In the genomic region with DNA sequence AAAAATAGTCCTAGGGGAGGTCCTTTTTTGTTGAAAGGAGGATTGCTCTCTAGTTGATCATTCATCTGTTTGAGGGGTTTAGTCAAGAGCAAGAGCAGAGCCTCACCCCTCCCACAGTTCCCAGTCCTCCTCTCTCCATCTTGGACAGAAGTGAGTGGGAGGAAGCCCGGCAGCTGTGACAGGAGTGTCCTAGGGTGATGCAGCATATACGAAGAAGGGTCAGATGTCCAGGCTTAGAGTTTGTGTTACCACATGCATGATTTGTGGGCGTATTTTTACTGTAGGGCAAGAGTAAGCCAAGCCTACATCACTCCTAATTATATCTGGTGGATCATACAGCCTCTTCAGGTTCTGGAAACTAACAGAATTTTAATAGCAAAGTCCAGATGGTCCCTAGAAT, we compare ENCODE assay signal across 18 cellular contexts. TPM values are rescaled to one million over a fixed set of nuclear protein-coding genes. Genes with fewer than 3 reads are reported as not detected.
DNase-seq lines count a peak whose midpoint lies in the region; TF ChIP-seq lines count a peak whose summit lies in the region.
"Had no signal": no experiment of that assay in that cellular context is flagged by ENCODE, and none has a peak within 500 bp of the region (broad histone marks: within the 10 kb centered on the region; RNA-seq: fewer than 3 reads in every experiment).

No MANE protein-coding gene starts in this region.

- H3K36me3 ChIP-seq in breast epithelium (no peaks in the 10 kb centered on the region), mammary epithelial cell (ENCODE audit: insufficient read depth, low read length) (no peaks in the 10 kb centered on the region), HAP-1 (replicated peaks) (no peaks in the 10 kb centered on the region)
- H3K36me3 ChIP-seq: heart left ventricle, upper lobe of left lung had no signal

- no TSS peak for BruUV-seq in mammary epithelial cell (replicated peaks; lab: Mats Ljungman, UMichigan)

- H2AFZ ChIP-seq in mammary epithelial cell (ENCODE audit: low read depth, low read length) = no peak overlapping the region

- DNase-seq in breast epithelium (ENCODE audit: low spot score in 2 of 2) = no peak
- no peak for DNase-seq in mammary epithelial cell
- DNase-seq in dorsolateral prefrontal cortex = no peak
- no peak for DNase-seq in nephron progenitor cell
- no peak for DNase-seq in stimulated activated CD8-positive, alpha-beta memory T cell treated with anti-CD3 and anti-CD28 coated beads, Interleukin-4, amount 100 ng/mL, for 48 hours
- DNase-seq in activated naive CD4-positive, alpha-beta T cell treated with anti-CD3 and anti-CD28 coated beads for 36 hours = no peak
- DNase-seq in mesothelial cell of epicardium (ENCODE audit: low spot score in 2 of 2, unreplicated experiment in 2 of 2) = no peak
- no peak for DNase-seq in HAP-1 (ENCODE audit: low spot score in 2 of 2)
- DNase-seq: activated effector memory CD4-positive, alpha-beta T cell treated with Interleukin-2 at 50 U/mL for 16 hours; GOT3; heart left ventricle; KG1; midbrain; NCI-H1092; NCI-H748 treated with DMSO at 0.1 percent for 48 hours; nucleus accumbens; upper lobe of left lung had no signal

- H3K27ac ChIP-seq in breast epithelium (peak overlapping the region; percentile 34 to 49), mammary epithelial cell (ENCODE audit: insufficient read depth, low read depth, low read length) (no peak overlapping the region), dorsolateral prefrontal cortex (peak overlapping the region in 34 of 59 donors; percentile 0 to 86 (median 52))

- H3K27ac Mint-ChIP-seq in nephron progenitor cell (peak overlapping the region; percentile 88), mesothelial cell of epicardium (no peak overlapping the region)
- H3K27ac Mint-ChIP-seq in activated naive CD4-positive, alpha-beta T cell treated with anti-CD3 and anti-CD28 coated beads for 36 hours = no peak overlapping the region

- peaks cover 38% of the 10 kb centered on the region for H3K79me2 ChIP-seq in mammary epithelial cell (ENCODE audit: insufficient read depth, low read length)

- no peaks in the 10 kb centered on the region for H3K27me3 Mint-ChIP-seq in nephron progenitor cell (ENCODE audit: low read depth, poor library complexity)
- H3K27me3 Mint-ChIP-seq in activated naive CD4-positive, alpha-beta T cell treated with anti-CD3 and anti-CD28 coated beads for 36 hours (ENCODE audit: low read depth) = no peaks in the 10 kb centered on the region
- H3K27me3 Mint-ChIP-seq in mesothelial cell of epicardium (ENCODE audit: low read depth) = no peaks in the 10 kb centered on the region

- H3K36me3 Mint-ChIP-seq in nephron progenitor cell (ENCODE audit: low read depth) (peaks cover 7% of the 10 kb centered on the region), mesothelial cell of epicardium (no peaks in the 10 kb centered on the region)
- H3K36me3 Mint-ChIP-seq in activated naive CD4-positive, alpha-beta T cell treated with anti-CD3 and anti-CD28 coated beads for 36 hours (ENCODE audit: low read depth) = no peaks in the 10 kb centered on the region

- H3K4me1 ChIP-seq in breast epithelium = peaks cover 0 to 19% of the 10 kb centered on the region in 2 donors
- peaks cover 30% of the 10 kb centered on the region for H3K4me1 ChIP-seq in mammary epithelial cell (ENCODE audit: insufficient read depth, low read length)
- H3K4me1 ChIP-seq in HAP-1 = peaks cover 8% of the 10 kb centered on the region

- H3K4me3 ChIP-seq in breast epithelium = no peak overlapping the region
- no peak overlapping the region for H3K4me3 ChIP-seq in mammary epithelial cell (replicated peaks in 1 of 3; ENCODE audit: insufficient read depth in 1 of 3, low read depth in 2 of 3, low read length in 3 of 3)
- no peak overlapping the region for H3K4me3 ChIP-seq in dorsolateral prefrontal cortex
- no peak overlapping the region for H3K4me3 ChIP-seq in HAP-1
- H3K4me3 ChIP-seq: GM12878, heart left ventricle, upper lobe of left lung had no signal

- in situ Hi-C loops in mammary epithelial cell (cut with MboI; ENCODE audit: low sequenced_read_pairs in 2 of 2) (loop anchor here (10.0 to 25.0 kb wide), 2 partner anchors 499 to 512 kb away; no protein-coding TSS in a partner anchor), HAP-1 (cut with MboI; ENCODE audit: low sequenced_read_pairs) (no loop called here)

- H3K9me3 ChIP-seq in breast epithelium (no peaks in the 10 kb centered on the region), mammary epithelial cell (replicated peaks; ENCODE audit: insufficient read depth, low read length) (no peaks in the 10 kb centered on the region), HAP-1 (no peaks in the 10 kb centered on the region)
- H3K9me3 ChIP-seq: heart left ventricle, upper lobe of left lung had no signal

- H4K20me1 ChIP-seq in mammary epithelial cell (ENCODE audit: insufficient read depth, low read length) = no peaks in the 10 kb centered on the region

- intact Hi-C loops in breast epithelium (cut with DNase I; ENCODE audit: low total_unique reads) (no loop called here), mammary epithelial cell (cut with micrococcal nuclease) (no loop called here), dorsolateral prefrontal cortex (cut with DNase I) (loop anchor here (5.0 to 10.0 kb wide), 3 partner anchors 122 to 512 kb away; no protein-coding TSS in a partner anchor)
- intact Hi-C loops in activated naive CD4-positive, alpha-beta T cell treated with anti-CD3 and anti-CD28 coated beads for 36 hours (cut with micrococcal nuclease) = no loop called here

- H3K4me3 Mint-ChIP-seq in nephron progenitor cell (peak overlapping the region; percentile 16), mesothelial cell of epicardium (no peak overlapping the region)
- H3K4me3 Mint-ChIP-seq in activated naive CD4-positive, alpha-beta T cell treated with anti-CD3 and anti-CD28 coated beads for 36 hours = no peak overlapping the region

- CTCF ChIA-PET in mammary epithelial cell (lab: Charles Lee; ENCODE audit: low non-redundant PET) = no interaction called here
- CTCF ChIA-PET in activated naive CD4-positive, alpha-beta T cell treated with anti-CD3 and anti-CD28 coated beads for 36 hours (lab: Charles Lee) = interaction anchor here (1.2 to 5.2 kb wide), 3 partner anchors 27 to 125 kb away, joined by 3 to 63 read pairs (median 44); no protein-coding TSS in a partner anchor

- H3K4me2 ChIP-seq in mammary epithelial cell (ENCODE audit: insufficient read depth, low read depth, low read length) = no peak overlapping the region

- dilution Hi-C loops in mammary epithelial cell (cut with HindIII; ENCODE audit: low sequenced_read_pairs) = no loop called here

- no peak overlapping the region for H3K9ac ChIP-seq in mammary epithelial cell (ENCODE audit: insufficient read depth, low read length)

- no peaks in the 10 kb centered on the region for H3K27me3 ChIP-seq in breast epithelium
- H3K27me3 ChIP-seq in mammary epithelial cell (ENCODE audit: insufficient read depth, low read length) = no peaks in the 10 kb centered on the region
- H3K27me3 ChIP-seq in dorsolateral prefrontal cortex = no peaks in the 10 kb centered on the region
- no peaks in the 10 kb centered on the region for H3K27me3 ChIP-seq in HAP-1 (ENCODE audit: low read depth)
- H3K27me3 ChIP-seq: heart left ventricle, upper lobe of left lung had no signal

- TF ChIP-seq CTCF in breast epithelium (IDR thresholded peaks at IDR 0.05) (no peak), mammary epithelial cell (conservative IDR thresholded peaks at IDR 0.05 in 1 of 2, IDR thresholded peaks at IDR 0.05 in 1 of 2; ENCODE audit: extremely low read depth in 1 of 2, insufficient read depth in 1 of 2, low read depth in 1 of 2, low read length in 2 of 2) (no peak), dorsolateral prefrontal cortex (IDR thresholded peaks at IDR 0.05 in 54 of 56, conservative IDR thresholded peaks at IDR 0.05 in 2 of 56; ENCODE audit: low read depth in 1 of 56, partially characterized antibody in 56 of 56) (no peak), nephron progenitor cell (IDR thresholded peaks at IDR 0.05) (no peak), mesothelial cell of epicardium (IDR thresholded peaks at IDR 0.05; ENCODE audit: unreplicated experiment) (no peak)

- no peak for TF ChIP-seq POLR2A in breast epithelium (IDR thresholded peaks at IDR 0.05)

- H3K4me1 Mint-ChIP-seq in nephron progenitor cell (peaks cover 76% of the 10 kb centered on the region), mesothelial cell of epicardium (peaks cover 27% of the 10 kb centered on the region)
- H3K4me1 Mint-ChIP-seq in activated naive CD4-positive, alpha-beta T cell treated with anti-CD3 and anti-CD28 coated beads for 36 hours (ENCODE audit: low read depth) = peaks cover 40% of the 10 kb centered on the region

- H3K9me3 Mint-ChIP-seq in nephron progenitor cell (no peaks in the 10 kb centered on the region), mesothelial cell of epicardium (no peaks in the 10 kb centered on the region)
- no peaks in the 10 kb centered on the region for H3K9me3 Mint-ChIP-seq in activated naive CD4-positive, alpha-beta T cell treated with anti-CD3 and anti-CD28 coated beads for 36 hours

- 50% methylated on average over 3 of the region's 3 CpGs for WGBS in mammary epithelial cell (ENCODE audit: low coverage, missing lambda C conversion rate)

RNA-seq across cellular contexts. Expression of gene CEP68, which starts 6.6 kb away (rescaled TPM):
- total RNA-seq in breast epithelium (10 to 100 TPM; 23.3 to 32.2 (median 25.0) TPM), mammary epithelial cell (1 to 10 TPM; 9.0 to 9.3 TPM), dorsolateral prefrontal cortex (10 to 100 TPM; 23.2 to 57.6 (median 40.4) TPM), mesothelial cell of epicardium (22.2 to 23.0 TPM (median 22.4 TPM) in 3 replicates)
- polyA plus RNA-seq in mammary epithelial cell = 4.4 TPM
- 15.0 TPM for polyA minus RNA-seq in mammary epithelial cell
- 1 to 10 TPM; 6.0 to 7.3 TPM for total RNA-seq in activated naive CD4-positive, alpha-beta T cell treated with anti-CD3 and anti-CD28 coated beads for 36 hours

Comparison
In these comparisons a context has a peak if more than half of its experiments do, and no peak if none do; other contexts are left out.
1. intact Hi-C loops: an anchor here in dorsolateral prefrontal cortex (5.0 to 10.0 kb wide); none called in breast epithelium, mammary epithelial cell and activated naive CD4-positive, alpha-beta T cell treated with anti-CD3 and anti-CD28 coated beads for 36 hours.